29 cellular contexts compared by ENCODE assay signal in the genomic region with DNA sequence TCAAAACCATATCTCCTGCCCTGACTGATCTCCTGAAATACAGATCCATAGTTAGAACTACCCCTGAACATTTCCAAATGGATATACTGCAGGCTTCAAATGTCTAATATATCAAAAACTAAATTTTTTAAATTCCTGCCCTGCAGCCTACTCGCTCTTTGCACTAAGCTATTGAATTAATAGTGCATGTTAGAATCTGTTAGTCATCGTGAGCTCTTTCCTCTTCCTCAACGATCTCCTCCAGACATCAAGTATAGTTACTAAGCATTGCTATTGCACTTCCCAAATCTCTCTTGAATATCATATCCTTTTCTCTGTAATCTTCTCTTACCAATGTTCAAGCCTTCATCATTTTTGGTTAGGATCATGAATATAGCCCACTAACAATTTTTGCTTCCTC. TPM values are rescaled to one million over a fixed set of nuclear protein-coding genes. Genes with fewer than 3 reads are reported as not detected.
"Had no signal": no experiment of that assay in that cellular context is flagged by ENCODE, and none has a peak within 500 bp of the region (broad histone marks: within the 10 kb centered on the region; RNA-seq: fewer than 3 reads in every experiment).

No MANE protein-coding gene starts in this region.

- H3K4me1 ChIP-seq: body of pancreas, breast epithelium, SJCRH30 had no signal

- H3K36me3 Mint-ChIP-seq: activated naive CD4-positive, alpha-beta T cell treated with anti-CD3 and anti-CD28 coated beads, Interleukin-2, amount 50 U/mL, for 24 hours; activated naive CD8-positive, alpha-beta T cell treated with anti-CD3 and anti-CD28 coated beads, Interleukin-2, amount 10 ng/mL, durations not matched to agents 7 days and 5 days had no signal

- H3K4me3 ChIP-seq: body of pancreas, breast epithelium, SJCRH30, SK-N-MC had no signal

- H3K4me1 Mint-ChIP-seq: activated CD4-positive, alpha-beta T cell treated with anti-CD3 and anti-CD28 coated beads, Interleukin-2, amount 10 ng/mL, durations not matched to agents 24 days and 14 days; activated naive CD4-positive, alpha-beta T cell treated with anti-CD3 and anti-CD28 coated beads, Interleukin-2, amount 50 U/mL, for 24 hours; activated naive CD8-positive, alpha-beta T cell treated with anti-CD3 and anti-CD28 coated beads, Interleukin-2, amount 10 ng/mL, durations not matched to agents 7 days and 5 days had no signal

- H3K27me3 Mint-ChIP-seq: activated CD4-positive, alpha-beta T cell treated with anti-CD3 and anti-CD28 coated beads, Interleukin-2, amount 10 ng/mL, durations not matched to agents 24 days and 14 days; activated naive CD4-positive, alpha-beta T cell treated with anti-CD3 and anti-CD28 coated beads, Interleukin-2, amount 50 U/mL, for 24 hours had no signal

- H3K27ac Mint-ChIP-seq: activated CD4-positive, alpha-beta T cell treated with anti-CD3 and anti-CD28 coated beads, Interleukin-2, amount 10 ng/mL, durations not matched to agents 24 days and 14 days; activated CD8-positive, alpha-beta T cell treated with anti-CD3 and anti-CD28 coated beads for 36 hours; activated naive CD4-positive, alpha-beta T cell treated with anti-CD3 and anti-CD28 coated beads, Interleukin-2, amount 50 U/mL, for 24 hours; activated naive CD8-positive, alpha-beta T cell treated with anti-CD3 and anti-CD28 coated beads, Interleukin-2, amount 10 ng/mL, durations not matched to agents 7 days and 5 days; activated T-cell treated with anti-CD3 and anti-CD28 coated beads, Interleukin-2, amount 50 U/mL, for 72 hours; activated T-helper 2 cell treated with anti-CD3 and anti-CD28 coated beads, Interferon-gamma antibody, Interleukin-2, Interleukin-4, amounts not matched to agents 10 μg/mL and 5 μg/mL and 100 μg/mL, durations not matched to agents 14 hours and 24 hours and 36 hours; T-helper 1 cell treated with Interleukin-12 subunit alpha and Interleukin-12 subunit beta and Interleukin-4 antibody, amounts not matched to agents 30 μg/mL and 1 μg/mL, for 36 hours; T-helper 2 cell treated with Interferon-gamma antibody and Interleukin-4, amounts not matched to agents 5 μg/mL and 100 μg/mL, for 36 hours had no signal

- H3K27me3 ChIP-seq: body of pancreas, breast epithelium had no signal

- FAIRE-seq: astrocyte, TTC549 had no signal

- H3K4me3 Mint-ChIP-seq: activated CD4-positive, alpha-beta T cell treated with anti-CD3 and anti-CD28 coated beads, Interleukin-2, amount 10 ng/mL, durations not matched to agents 24 days and 14 days; activated CD8-positive, alpha-beta T cell treated with anti-CD3 and anti-CD28 coated beads for 36 hours; activated naive CD4-positive, alpha-beta T cell treated with anti-CD3 and anti-CD28 coated beads, Interleukin-2, amount 50 U/mL, for 24 hours; activated naive CD8-positive, alpha-beta T cell treated with anti-CD3 and anti-CD28 coated beads, Interleukin-2, amount 10 ng/mL, durations not matched to agents 7 days and 5 days; activated T-cell treated with anti-CD3 and anti-CD28 coated beads, Interleukin-2, amount 50 U/mL, for 72 hours; T-helper 1 cell treated with Interleukin-12 subunit alpha and Interleukin-12 subunit beta and Interleukin-4 antibody, amounts not matched to agents 30 μg/mL and 1 μg/mL, for 36 hours; T-helper 2 cell treated with Interferon-gamma antibody and Interleukin-4, amounts not matched to agents 5 μg/mL and 100 μg/mL, for 36 hours had no signal

- H3K9me3 Mint-ChIP-seq: activated CD4-positive, alpha-beta T cell treated with anti-CD3 and anti-CD28 coated beads, Interleukin-2, amount 10 ng/mL, durations not matched to agents 24 days and 14 days; activated CD8-positive, alpha-beta T cell treated with anti-CD3 and anti-CD28 coated beads for 36 hours; activated naive CD4-positive, alpha-beta T cell treated with anti-CD3 and anti-CD28 coated beads, Interleukin-2, amount 50 U/mL, for 24 hours; activated naive CD8-positive, alpha-beta T cell treated with anti-CD3 and anti-CD28 coated beads, Interleukin-2, amount 10 ng/mL, durations not matched to agents 7 days and 5 days; activated T-cell treated with anti-CD3 and anti-CD28 coated beads, Interleukin-2, amount 50 U/mL, for 72 hours; activated T-helper 2 cell treated with anti-CD3 and anti-CD28 coated beads, Interferon-gamma antibody, Interleukin-2, Interleukin-4, amounts not matched to agents 10 μg/mL and 5 μg/mL and 100 μg/mL, durations not matched to agents 14 hours and 24 hours and 36 hours; T-helper 1 cell treated with Interleukin-12 subunit alpha and Interleukin-12 subunit beta and Interleukin-4 antibody, amounts not matched to agents 30 μg/mL and 1 μg/mL, for 36 hours; T-helper 2 cell treated with Interferon-gamma antibody and Interleukin-4, amounts not matched to agents 5 μg/mL and 100 μg/mL, for 36 hours had no signal

- DNase-seq: activated CD4-positive, alpha-beta T cell treated with anti-CD3 and anti-CD28 coated beads, Interleukin-2, amount 10 ng/mL, durations not matched to agents 24 days and 14 days; activated CD4-positive, alpha-beta T cell treated with anti-CD3 and anti-CD28 coated beads, Interleukin-2, amount 50 U/mL, for 4 hours; activated CD8-positive, alpha-beta T cell treated with anti-CD3 and anti-CD28 coated beads for 36 hours; activated gamma-delta T cell; activated naive CD4-positive, alpha-beta T cell treated with Interleukin-2 at 50 U/mL for 16 hours; activated naive CD8-positive, alpha-beta T cell treated with anti-CD3 and anti-CD28 coated beads, Interleukin-2, amount 10 ng/mL, durations not matched to agents 7 days and 5 days; activated T-cell treated with anti-CD3 and anti-CD28 coated beads, Interleukin-2, amount 50 U/mL, for 1 hour; activated T-cell treated with anti-CD3 and anti-CD28 coated beads, Interleukin-2, amount 50 U/mL, for 72 hours; body of pancreas; caudate nucleus; NCI-H1105; NCI-H1417 treated with DMSO at 0.1 percent for 48 hours; NCI-H1694 treated with DMSO at 0.1 percent for 48 hours; NCI-H2029; NCI-H345; NCI-H524 treated with DMSO at 0.1 percent for 48 hours; SHP77; SJCRH30 had no signal

- H3K9me3 ChIP-seq: body of pancreas, breast epithelium, SJCRH30 had no signal

- H3K27ac ChIP-seq: body of pancreas, breast epithelium, SJCRH30, SK-N-MC had no signal

- H3K36me3 ChIP-seq: breast epithelium, SJCRH30 had no signal

- ATAC-seq: activated CD8-positive, alpha-beta T cell treated with anti-CD3 and anti-CD28 coated beads for 36 hours; activated T-cell treated with anti-CD3 and anti-CD28 coated beads, Interleukin-2, amount 50 U/mL, for 72 hours; body of pancreas; Panc1 had no signal

RNA-seq across cellular contexts. Expression of gene RSPO3, which starts 26.0 kb away (rescaled TPM):
- total RNA-seq: activated CD4-positive, alpha-beta T cell treated with anti-CD3 and anti-CD28 coated beads, Interleukin-2, amount 10 ng/mL, durations not matched to agents 24 days and 14 days; activated CD8-positive, alpha-beta memory T cell treated with anti-CD3 and anti-CD28 coated beads for 36 hours; activated CD8-positive, alpha-beta T cell treated with anti-CD3 and anti-CD28 coated beads for 36 hours; activated naive CD8-positive, alpha-beta T cell treated with anti-CD3 and anti-CD28 coated beads, Interleukin-2, amount 10 ng/mL, durations not matched to agents 7 days and 5 days; activated T-cell treated with anti-CD3 and anti-CD28 coated beads, Interleukin-2, amount 50 U/mL, for 72 hours; activated T-helper 2 cell treated with anti-CD3 and anti-CD28 coated beads, Interferon-gamma antibody, Interleukin-2, Interleukin-4, amounts not matched to agents 10 μg/mL and 5 μg/mL and 100 μg/mL, durations not matched to agents 14 hours and 24 hours and 36 hours; RPMI7951; SJCRH30 had no signal
